ENCODE assay signal across 18 cellular contexts in genomic region chr11:102364991-102365390, GRCh38. TPM values are rescaled to one million over a fixed set of nuclear protein-coding genes. Genes with fewer than 3 reads are reported as not detected.
DNase-seq lines count a peak whose midpoint lies in the region; ATAC-seq and TF ChIP-seq lines count a peak whose summit lies in the region.
"Had no signal": no experiment of that assay in that cellular context is flagged by ENCODE, and none has a peak within 500 bp of the region (broad histone marks: within the 10 kb centered on the region; RNA-seq: fewer than 3 reads in every experiment).

No MANE protein-coding gene starts in this region.

- no peak for TF ChIP-seq EP300 in SK-N-SH (IDR thresholded peaks at IDR 0.05; ENCODE audit: borderline replicate concordance in 1 of 2, low read depth in 1 of 2, low read length in 1 of 2)

- H3K4me1 Mint-ChIP-seq in activated T-cell treated with anti-CD3 and anti-CD28 coated beads, Interleukin-2, amount 50 U/mL, for 24 hours (ENCODE audit: low read depth) = peaks cover 48% of the 10 kb centered on the region
- peaks cover 42 to 51% (median 46%) of the 10 kb centered on the region in 3 donors for H3K4me1 Mint-ChIP-seq in CD8-positive, alpha-beta memory T cell
- H3K4me1 Mint-ChIP-seq in T-helper 17 cell (peaks cover 43% of the 10 kb centered on the region), osteocyte (ENCODE audit: unreplicated experiment) (peaks cover 11% of the 10 kb centered on the region)

- H2AFZ ChIP-seq in SK-N-SH (ENCODE audit: low read depth) = no peak overlapping the region

- no peak overlapping the region for H3K4me2 ChIP-seq in SK-N-SH

- no peak overlapping the region for H3K27ac ChIP-seq in CD8-positive, alpha-beta memory T cell (ENCODE audit: low read depth, low read length)
- no peak overlapping the region for H3K27ac ChIP-seq in SK-N-SH (ENCODE audit: low read depth in 2 of 2, low read length in 1 of 2)
- H3K27ac ChIP-seq: RWPE1 had no signal

- H3K4me3 ChIP-seq in CD8-positive, alpha-beta memory T cell (ENCODE audit: low read length) = no peak overlapping the region
- no peak overlapping the region for H3K4me3 ChIP-seq in SK-N-SH (ENCODE audit: low read depth in 2 of 2, low read length in 1 of 2)
- H3K4me3 ChIP-seq: K562 had no signal

- TF ChIP-seq CTCF in osteocyte (IDR thresholded peaks at IDR 0.05) (no peak), SK-N-SH (IDR thresholded peaks at IDR 0.05) (no peak)

- no peak for DNase-seq in activated T-cell treated with anti-CD3 and anti-CD28 coated beads, Interleukin-2, amount 50 U/mL, for 24 hours
- no peak for DNase-seq in activated T-cell treated with anti-CD3 and anti-CD28 coated beads, Interleukin-2, amount 50 U/mL, for 48 hours
- no peak for DNase-seq in CD8-positive, alpha-beta memory T cell
- DNase-seq in T-helper 17 cell = no peak
- DNase-seq in osteocyte (ENCODE audit: extremely low spot score, unreplicated experiment) = no peak
- no peak for DNase-seq in SK-N-SH
- DNase-seq in NCI-H510A (lab: John Stamatoyannopoulos, UW) = no peak
- DNase-seq: MV-4-11, NCI-H1694 treated with DMSO at 0.1 percent for 48 hours, NCI-H2107, NCI-H226, NCI-H526, PC-3, SIG-M5 had no signal

- no peaks in the 10 kb centered on the region for H3K27me3 Mint-ChIP-seq in activated T-cell treated with anti-CD3 and anti-CD28 coated beads, Interleukin-2, amount 50 U/mL, for 24 hours
- H3K27me3 Mint-ChIP-seq in CD8-positive, alpha-beta memory T cell = no peaks in the 10 kb centered on the region
- H3K27me3 Mint-ChIP-seq in T-helper 17 cell = no peaks in the 10 kb centered on the region
- no peaks in the 10 kb centered on the region for H3K27me3 Mint-ChIP-seq in osteocyte (ENCODE audit: unreplicated experiment)
- H3K27me3 Mint-ChIP-seq: B cell had no signal

- no peak overlapping the region for H3K4me3 Mint-ChIP-seq in activated T-cell treated with anti-CD3 and anti-CD28 coated beads, Interleukin-2, amount 50 U/mL, for 24 hours
- no peak overlapping the region for H3K4me3 Mint-ChIP-seq in CD8-positive, alpha-beta memory T cell
- H3K4me3 Mint-ChIP-seq in T-helper 17 cell = no peak overlapping the region
- no peak overlapping the region for H3K4me3 Mint-ChIP-seq in osteocyte (ENCODE audit: unreplicated experiment)
- H3K4me3 Mint-ChIP-seq: B cell had no signal

- peaks cover 83% of the 10 kb centered on the region for H3K36me3 Mint-ChIP-seq in activated T-cell treated with anti-CD3 and anti-CD28 coated beads, Interleukin-2, amount 50 U/mL, for 24 hours (ENCODE audit: low read depth)
- peaks cover 22 to 74% (median 36%) of the 10 kb centered on the region in 3 donors for H3K36me3 Mint-ChIP-seq in CD8-positive, alpha-beta memory T cell
- H3K36me3 Mint-ChIP-seq in T-helper 17 cell (ENCODE audit: low read depth) = peaks cover 23% of the 10 kb centered on the region
- H3K36me3 Mint-ChIP-seq in osteocyte (ENCODE audit: unreplicated experiment) = peaks cover 43% of the 10 kb centered on the region

- no peaks in the 10 kb centered on the region for H3K9me2 ChIP-seq in SK-N-SH

- ATAC-seq in T-helper 17 cell (no peak), GM21367 (IDR thresholded peaks at IDR 0.05; ENCODE audit: unreplicated experiment) (no peak)
- ATAC-seq: K562, PC-3 had no signal

- 93% methylated on average over 1 of the region's 1 CpG for WGBS in SK-N-SH (ENCODE audit: low lambda C conversion rate)

- no peaks in the 10 kb centered on the region for H3K27me3 ChIP-seq in CD8-positive, alpha-beta memory T cell (ENCODE audit: insufficient read depth, low read length, poor library complexity, severe bottlenecking)
- no peaks in the 10 kb centered on the region for H3K27me3 ChIP-seq in SK-N-SH (ENCODE audit: insufficient read depth)

- no peaks in the 10 kb centered on the region for H3K9me3 Mint-ChIP-seq in activated T-cell treated with anti-CD3 and anti-CD28 coated beads, Interleukin-2, amount 50 U/mL, for 24 hours
- H3K9me3 Mint-ChIP-seq in CD8-positive, alpha-beta memory T cell = peaks cover 0 to 3% (median 0%) of the 10 kb centered on the region in 5 donors
- H3K9me3 Mint-ChIP-seq in osteocyte (ENCODE audit: unreplicated experiment) = no peaks in the 10 kb centered on the region

- no peak for TF ChIP-seq RAD21 in SK-N-SH (IDR thresholded peaks at IDR 0.05; ENCODE audit: low read length)

- H3K36me3 ChIP-seq in CD8-positive, alpha-beta memory T cell (ENCODE audit: insufficient read depth, low read length) = peaks cover 35% of the 10 kb centered on the region
- H3K36me3 ChIP-seq in SK-N-SH (replicated peaks in 1 of 2; ENCODE audit: control insufficient read depth in 1 of 2, insufficient read depth in 2 of 2, low read length in 1 of 2) = peaks cover 68 to 83% of the 10 kb centered on the region in 2 experiments

- H3K27ac Mint-ChIP-seq in activated T-cell treated with anti-CD3 and anti-CD28 coated beads, Interleukin-2, amount 50 U/mL, for 24 hours = peak overlapping the region; percentile 0
- H3K27ac Mint-ChIP-seq in CD8-positive, alpha-beta memory T cell = peak overlapping the region; percentile 12 to 80 (median 40)
- H3K27ac Mint-ChIP-seq in T-helper 17 cell (peak overlapping the region; percentile 86), osteocyte (ENCODE audit: unreplicated experiment) (peak overlapping the region; percentile 13)
- H3K27ac Mint-ChIP-seq: B cell had no signal

- H3K9ac ChIP-seq in SK-N-SH = no peak overlapping the region

- peaks cover 81% of the 10 kb centered on the region for H3K79me2 ChIP-seq in SK-N-SH (ENCODE audit: insufficient read depth)

- POLR2A ChIA-PET in CD8-positive, alpha-beta memory T cell (lab: Charles Lee) = no interaction called here
- POLR2A ChIA-PET in SK-N-SH (lab: Yijun Ruan, JAX) = no interaction called here

- H3K4me1 ChIP-seq in CD8-positive, alpha-beta memory T cell (ENCODE audit: insufficient read depth, low read length) = peaks cover 40% of the 10 kb centered on the region
- peaks cover 0 to 5% of the 10 kb centered on the region in 2 experiments; a peak in 2 of 4 replicates for H3K4me1 ChIP-seq in SK-N-SH (ENCODE audit: control insufficient read depth in 1 of 2, insufficient read depth in 2 of 2, low read depth in 1 of 2, low read length in 1 of 2)

- CTCF ChIA-PET in CD8-positive, alpha-beta memory T cell (lab: Charles Lee) = interaction anchor here (0.7 to 2.2 kb wide), 4 partner anchors 25 to 131 kb away, joined by 3 to 10 read pairs (median 4); no protein-coding TSS in a partner anchor
- CTCF ChIA-PET in SK-N-SH (lab: Yijun Ruan, JAX) = interaction anchor here (1.3 kb wide), 1 partner anchor 101 kb away, joined by 4 read pairs; no protein-coding TSS in a partner anchor

- H3F3A ChIP-seq in SK-N-SH (replicated peaks; ENCODE audit: insufficient read depth) = peaks cover 26% of the 10 kb centered on the region

- peaks cover 14% of the 10 kb centered on the region for H4K20me1 ChIP-seq in SK-N-SH (ENCODE audit: insufficient read depth)

- H3K9me3 ChIP-seq in CD8-positive, alpha-beta memory T cell (ENCODE audit: low read length) = no peaks in the 10 kb centered on the region
- H3K9me3 ChIP-seq in T-helper 17 cell (ENCODE audit: control insufficient read depth, low read length, poor library complexity, severe bottlenecking) (no peaks in the 10 kb centered on the region), SK-N-SH (no peaks in the 10 kb centered on the region)

TF ChIP-seq in SK-N-SH, 30 proteins besides CTCF, POLR2A, EP300 and RAD21 (continues in another document):
- TF ChIP-seq NFIC (IDR thresholded peaks at IDR 0.05; ENCODE audit: borderline replicate concordance) (no peak), RXRA (IDR thresholded peaks at IDR 0.05; ENCODE audit: borderline replicate concordance, low read depth) (no peak), CHD2 (IDR thresholded peaks at IDR 0.05; ENCODE audit: low read length, partially characterized antibody) (no peak), REST (IDR thresholded peaks at IDR 0.05; ENCODE audit: low read depth, low read length) (no peak), SMC3 (IDR thresholded peaks at IDR 0.05; ENCODE audit: low read depth, low read length) (no peak)

RNA-seq across cellular contexts. Expression of gene BIRC2, which starts 18.0 kb away (rescaled TPM):
- total RNA-seq in CD8-positive, alpha-beta memory T cell = 10 to 100 TPM; 40.3 to 42.8 TPM
- polyA plus RNA-seq in CD8-positive, alpha-beta memory T cell = 35.2 TPM
- total RNA-seq in T-helper 17 cell = 10 to 100 TPM; 76.6 to 77.9 TPM
- total RNA-seq in osteocyte = 46.0 and 51.3 TPM in 2 replicates
- polyA plus RNA-seq in SK-N-SH (2012; rRNA removed) = 20.1 and 32.3 TPM in 2 replicates
- 27.8 and 30.5 TPM in 2 replicates for polyA plus RNA-seq in SK-N-SH (2012; cell fraction: cytosol; rRNA removed)
- 18.5 and 36.1 TPM in 2 replicates for polyA plus RNA-seq in SK-N-SH (2012; cell fraction: nucleus; rRNA removed)

RNA-seq across cellular contexts. Expression of gene BIRC3, which starts 47.7 kb away (rescaled TPM):
- 100 to 1,000 TPM; 191 to 199 TPM for total RNA-seq in CD8-positive, alpha-beta memory T cell
- polyA plus RNA-seq in CD8-positive, alpha-beta memory T cell = 36.7 TPM
- total RNA-seq in T-helper 17 cell = 100 to 1,000 TPM; 117 to 139 TPM
- total RNA-seq in osteocyte = 1.0 and 1.5 TPM in 2 replicates
- polyA plus RNA-seq in SK-N-SH (2012; rRNA removed) = 0.46 and 0.62 TPM in 2 replicates
- 0.66 and 0.93 TPM in 2 replicates for polyA plus RNA-seq in SK-N-SH (2012; cell fraction: cytosol; rRNA removed)
- polyA plus RNA-seq in SK-N-SH (2012; cell fraction: nucleus; rRNA removed) = 0.26 and 0.57 TPM in 2 replicates

Comparison
In these comparisons a context has a peak if more than half of its experiments do, and no peak if none do; other contexts are left out.
1. H3K27ac Mint-ChIP-seq: peak in every context shown above with its lines; median percentile 86 in T-helper 17 cell; 40 in CD8-positive, alpha-beta memory T cell; 13 in osteocyte; 0 in activated T-cell treated with anti-CD3 and anti-CD28 coated beads, Interleukin-2, amount 50 U/mL, for 24 hours.
2. RNA of gene BIRC3, which starts 47.7 kb away (total RNA-seq): 191 to 199 TPM in CD8-positive, alpha-beta memory T cell and 117 to 139 TPM in T-helper 17 cell; 1.0 to 1.5 TPM in osteocyte; every median in the first group is over 10 times any median in the second.